In the genomic region with DNA sequence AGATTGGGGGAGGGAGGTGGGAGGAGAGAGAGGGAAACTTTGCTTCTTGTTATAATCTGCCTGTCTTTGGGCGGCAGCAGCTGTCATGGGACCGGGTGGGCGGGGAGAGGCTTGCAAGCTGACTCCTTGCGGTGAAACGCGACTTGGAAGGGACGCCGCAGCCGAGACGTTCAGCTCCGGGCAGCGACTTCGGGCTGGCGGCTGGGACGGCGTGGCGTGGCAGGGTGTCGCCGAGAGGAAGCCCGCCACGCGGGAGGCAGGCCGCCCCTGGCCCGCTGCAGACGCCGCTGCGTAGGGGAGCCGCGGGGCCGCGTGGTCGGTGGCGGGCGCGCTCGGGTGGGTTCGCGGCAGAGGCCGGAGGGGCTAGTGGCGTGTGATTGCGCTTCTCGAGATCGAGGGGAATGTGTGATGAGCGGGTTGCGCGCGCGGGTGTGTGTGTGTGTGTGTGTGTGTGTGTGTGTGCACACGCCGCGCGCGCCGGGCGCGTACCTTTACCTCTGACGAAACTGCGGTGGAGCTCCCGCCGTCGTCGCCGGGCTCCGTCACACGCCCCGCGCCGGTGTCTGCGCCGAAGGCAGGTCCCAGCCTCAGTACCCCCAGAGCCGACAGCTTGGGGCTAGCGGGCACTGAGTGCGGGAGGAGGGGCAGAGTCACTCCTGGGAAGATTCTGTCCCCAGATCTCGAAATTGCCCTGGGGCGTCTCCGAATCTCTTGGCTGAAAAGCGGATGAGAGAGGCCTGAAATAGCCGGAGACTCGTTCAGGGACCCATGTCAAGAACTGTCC, we compare ENCODE assay signal across 1 cellular context.
TF ChIP-seq lines count a peak whose summit lies in the region.

No MANE protein-coding gene starts in this region.

TF ChIP-seq in GM12878, 131 proteins besides CTCF, POLR2A, EP300 and RAD21 (continued from another document and continues in another):
- TF ChIP-seq POLR2AphosphoS2 (IDR thresholded peaks at IDR 0.05; ENCODE audit: low read depth, low read length): peak; percentile 60; the same call in 1 of the 2 replicates
- no peak for TF ChIP-seq CBX3 (IDR thresholded peaks at IDR 0.05; ENCODE audit: borderline replicate concordance, low read depth)
- TF ChIP-seq SIN3A (IDR thresholded peaks at IDR 0.05; ENCODE audit: low read depth, low read length): 0 out of 2 replicates have a peak, but pooled peaks have one; percentile 43
- no peak for TF ChIP-seq BMI1 (IDR thresholded peaks at IDR 0.05; ENCODE audit: borderline replicate concordance)
- TF ChIP-seq HCFC1 (IDR thresholded peaks at IDR 0.05; ENCODE audit: low read length): no peak
- TF ChIP-seq SMC3 (IDR thresholded peaks at IDR 0.05; ENCODE audit: borderline replicate concordance, low read length): no peak
- TF ChIP-seq ZNF207 (IDR thresholded peaks at IDR 0.05; ENCODE audit: borderline replicate concordance): peak; percentile 64
- TF ChIP-seq FOXM1 (IDR thresholded peaks at IDR 0.05; ENCODE audit: low read depth, low read length): no peak
- TF ChIP-seq, protein P1, sequence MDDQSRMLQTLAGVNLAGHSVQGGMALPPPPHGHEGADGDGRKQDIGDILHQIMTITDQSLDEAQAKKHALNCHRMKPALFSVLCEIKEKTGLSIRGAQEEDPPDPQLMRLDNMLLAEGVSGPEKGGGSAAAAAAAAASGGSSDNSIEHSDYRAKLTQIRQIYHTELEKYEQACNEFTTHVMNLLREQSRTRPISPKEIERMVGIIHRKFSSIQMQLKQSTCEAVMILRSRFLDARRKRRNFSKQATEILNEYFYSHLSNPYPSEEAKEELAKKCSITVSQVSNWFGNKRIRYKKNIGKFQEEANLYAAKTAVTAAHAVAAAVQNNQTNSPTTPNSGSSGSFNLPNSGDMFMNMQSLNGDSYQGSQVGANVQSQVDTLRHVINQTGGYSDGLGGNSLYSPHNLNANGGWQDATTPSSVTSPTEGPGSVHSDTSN (IDR thresholded peaks at IDR 0.05; ENCODE audit: insufficient replicate concordance, low read depth, low read length): peak; percentile 4
- peak; percentile 20 to 70; a peak in 3 of 4 replicates for TF ChIP-seq BHLHE40 (IDR thresholded peaks at IDR 0.05; ENCODE audit: borderline replicate concordance in 1 of 2, low read depth in 2 of 2, low read length in 1 of 2)
- TF ChIP-seq, protein P2, sequence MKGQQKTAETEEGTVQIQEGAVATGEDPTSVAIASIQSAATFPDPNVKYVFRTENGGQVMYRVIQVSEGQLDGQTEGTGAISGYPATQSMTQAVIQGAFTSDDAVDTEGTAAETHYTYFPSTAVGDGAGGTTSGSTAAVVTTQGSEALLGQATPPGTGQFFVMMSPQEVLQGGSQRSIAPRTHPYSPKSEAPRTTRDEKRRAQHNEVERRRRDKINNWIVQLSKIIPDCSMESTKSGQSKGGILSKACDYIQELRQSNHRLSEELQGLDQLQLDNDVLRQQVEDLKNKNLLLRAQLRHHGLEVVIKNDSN (IDR thresholded peaks at IDR 0.05; ENCODE audit: borderline replicate concordance, extremely low read length, insufficient read depth, low read depth, low read length): no peak
- peak; percentile 73 for TF ChIP-seq RB1 (IDR thresholded peaks at IDR 0.05; ENCODE audit: borderline replicate concordance)
- TF ChIP-seq RELA (IDR thresholded peaks at IDR 0.05; ENCODE audit: borderline replicate concordance, partially characterized antibody): peak; percentile 15
- no peak for TF ChIP-seq IKZF2 (IDR thresholded peaks at IDR 0.05)
- no peak for TF ChIP-seq SMAD1 (IDR thresholded peaks at IDR 0.05; ENCODE audit: low read depth, partially characterized antibody)
- TF ChIP-seq, protein P3, sequence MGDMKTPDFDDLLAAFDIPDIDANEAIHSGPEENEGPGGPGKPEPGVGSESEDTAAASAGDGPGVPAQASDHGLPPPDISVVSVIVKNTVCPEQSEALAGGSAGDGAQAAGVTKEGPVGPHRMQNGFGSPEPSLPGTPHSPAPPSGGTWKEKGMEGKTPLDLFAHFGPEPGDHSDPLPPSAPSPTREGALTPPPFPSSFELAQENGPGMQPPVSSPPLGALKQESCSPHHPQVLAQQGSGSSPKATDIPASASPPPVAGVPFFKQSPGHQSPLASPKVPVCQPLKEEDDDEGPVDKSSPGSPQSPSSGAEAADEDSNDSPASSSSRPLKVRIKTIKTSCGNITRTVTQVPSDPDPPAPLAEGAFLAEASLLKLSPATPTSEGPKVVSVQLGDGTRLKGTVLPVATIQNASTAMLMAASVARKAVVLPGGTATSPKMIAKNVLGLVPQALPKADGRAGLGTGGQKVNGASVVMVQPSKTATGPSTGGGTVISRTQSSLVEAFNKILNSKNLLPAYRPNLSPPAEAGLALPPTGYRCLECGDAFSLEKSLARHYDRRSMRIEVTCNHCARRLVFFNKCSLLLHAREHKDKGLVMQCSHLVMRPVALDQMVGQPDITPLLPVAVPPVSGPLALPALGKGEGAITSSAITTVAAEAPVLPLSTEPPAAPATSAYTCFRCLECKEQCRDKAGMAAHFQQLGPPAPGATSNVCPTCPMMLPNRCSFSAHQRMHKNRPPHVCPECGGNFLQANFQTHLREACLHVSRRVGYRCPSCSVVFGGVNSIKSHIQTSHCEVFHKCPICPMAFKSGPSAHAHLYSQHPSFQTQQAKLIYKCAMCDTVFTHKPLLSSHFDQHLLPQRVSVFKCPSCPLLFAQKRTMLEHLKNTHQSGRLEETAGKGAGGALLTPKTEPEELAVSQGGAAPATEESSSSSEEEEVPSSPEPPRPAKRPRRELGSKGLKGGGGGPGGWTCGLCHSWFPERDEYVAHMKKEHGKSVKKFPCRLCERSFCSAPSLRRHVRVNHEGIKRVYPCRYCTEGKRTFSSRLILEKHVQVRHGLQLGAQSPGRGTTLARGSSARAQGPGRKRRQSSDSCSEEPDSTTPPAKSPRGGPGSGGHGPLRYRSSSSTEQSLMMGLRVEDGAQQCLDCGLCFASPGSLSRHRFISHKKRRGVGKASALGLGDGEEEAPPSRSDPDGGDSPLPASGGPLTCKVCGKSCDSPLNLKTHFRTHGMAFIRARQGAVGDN (IDR thresholded peaks at IDR 0.05): peak; percentile 66; the same call in 1 of the 2 replicates
- TF ChIP-seq, protein P4, sequence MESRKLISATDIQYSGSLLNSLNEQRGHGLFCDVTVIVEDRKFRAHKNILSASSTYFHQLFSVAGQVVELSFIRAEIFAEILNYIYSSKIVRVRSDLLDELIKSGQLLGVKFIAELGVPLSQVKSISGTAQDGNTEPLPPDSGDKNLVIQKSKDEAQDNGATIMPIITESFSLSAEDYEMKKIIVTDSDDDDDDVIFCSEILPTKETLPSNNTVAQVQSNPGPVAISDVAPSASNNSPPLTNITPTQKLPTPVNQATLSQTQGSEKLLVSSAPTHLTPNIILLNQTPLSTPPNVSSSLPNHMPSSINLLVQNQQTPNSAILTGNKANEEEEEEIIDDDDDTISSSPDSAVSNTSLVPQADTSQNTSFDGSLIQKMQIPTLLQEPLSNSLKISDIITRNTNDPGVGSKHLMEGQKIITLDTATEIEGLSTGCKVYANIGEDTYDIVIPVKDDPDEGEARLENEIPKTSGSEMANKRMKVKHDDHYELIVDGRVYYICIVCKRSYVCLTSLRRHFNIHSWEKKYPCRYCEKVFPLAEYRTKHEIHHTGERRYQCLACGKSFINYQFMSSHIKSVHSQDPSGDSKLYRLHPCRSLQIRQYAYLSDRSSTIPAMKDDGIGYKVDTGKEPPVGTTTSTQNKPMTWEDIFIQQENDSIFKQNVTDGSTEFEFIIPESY (IDR thresholded peaks at IDR 0.05): no peak
- peak; percentile 52 for TF ChIP-seq MXI1 (IDR thresholded peaks at IDR 0.05; ENCODE audit: low read depth, low read length)
- no peak for TF ChIP-seq BCL11A (IDR thresholded peaks at IDR 0.05; ENCODE audit: low read depth, low read length)
- peak; percentile 67; the same call in 1 of the 2 replicates for TF ChIP-seq TCF12 (IDR thresholded peaks at IDR 0.05; ENCODE audit: low read depth, low read length)
- TF ChIP-seq SREBF1 (IDR thresholded peaks at IDR 0.05; ENCODE audit: low read length): no peak
- TF ChIP-seq, protein P5, sequence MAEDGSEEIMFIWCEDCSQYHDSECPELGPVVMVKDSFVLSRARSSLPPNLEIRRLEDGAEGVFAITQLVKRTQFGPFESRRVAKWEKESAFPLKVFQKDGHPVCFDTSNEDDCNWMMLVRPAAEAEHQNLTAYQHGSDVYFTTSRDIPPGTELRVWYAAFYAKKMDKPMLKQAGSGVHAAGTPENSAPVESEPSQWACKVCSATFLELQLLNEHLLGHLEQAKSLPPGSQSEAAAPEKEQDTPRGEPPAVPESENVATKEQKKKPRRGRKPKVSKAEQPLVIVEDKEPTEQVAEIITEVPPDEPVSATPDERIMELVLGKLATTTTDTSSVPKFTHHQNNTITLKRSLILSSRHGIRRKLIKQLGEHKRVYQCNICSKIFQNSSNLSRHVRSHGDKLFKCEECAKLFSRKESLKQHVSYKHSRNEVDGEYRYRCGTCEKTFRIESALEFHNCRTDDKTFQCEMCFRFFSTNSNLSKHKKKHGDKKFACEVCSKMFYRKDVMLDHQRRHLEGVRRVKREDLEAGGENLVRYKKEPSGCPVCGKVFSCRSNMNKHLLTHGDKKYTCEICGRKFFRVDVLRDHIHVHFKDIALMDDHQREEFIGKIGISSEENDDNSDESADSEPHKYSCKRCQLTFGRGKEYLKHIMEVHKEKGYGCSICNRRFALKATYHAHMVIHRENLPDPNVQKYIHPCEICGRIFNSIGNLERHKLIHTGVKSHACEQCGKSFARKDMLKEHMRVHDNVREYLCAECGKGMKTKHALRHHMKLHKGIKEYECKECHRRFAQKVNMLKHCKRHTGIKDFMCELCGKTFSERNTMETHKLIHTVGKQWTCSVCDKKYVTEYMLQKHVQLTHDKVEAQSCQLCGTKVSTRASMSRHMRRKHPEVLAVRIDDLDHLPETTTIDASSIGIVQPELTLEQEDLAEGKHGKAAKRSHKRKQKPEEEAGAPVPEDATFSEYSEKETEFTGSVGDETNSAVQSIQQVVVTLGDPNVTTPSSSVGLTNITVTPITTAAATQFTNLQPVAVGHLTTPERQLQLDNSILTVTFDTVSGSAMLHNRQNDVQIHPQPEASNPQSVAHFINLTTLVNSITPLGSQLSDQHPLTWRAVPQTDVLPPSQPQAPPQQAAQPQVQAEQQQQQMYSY (CRISPR knock-in tag; IDR thresholded peaks at IDR 0.05): no peak
- no peak for TF ChIP-seq NRF1 (conservative IDR thresholded peaks at IDR 0.05; ENCODE audit: low read depth, low read length)
- no peak for TF ChIP-seq MEF2B (IDR thresholded peaks at IDR 0.05; ENCODE audit: partially characterized antibody, poor library complexity, severe bottlenecking)
- TF ChIP-seq, protein P6, sequence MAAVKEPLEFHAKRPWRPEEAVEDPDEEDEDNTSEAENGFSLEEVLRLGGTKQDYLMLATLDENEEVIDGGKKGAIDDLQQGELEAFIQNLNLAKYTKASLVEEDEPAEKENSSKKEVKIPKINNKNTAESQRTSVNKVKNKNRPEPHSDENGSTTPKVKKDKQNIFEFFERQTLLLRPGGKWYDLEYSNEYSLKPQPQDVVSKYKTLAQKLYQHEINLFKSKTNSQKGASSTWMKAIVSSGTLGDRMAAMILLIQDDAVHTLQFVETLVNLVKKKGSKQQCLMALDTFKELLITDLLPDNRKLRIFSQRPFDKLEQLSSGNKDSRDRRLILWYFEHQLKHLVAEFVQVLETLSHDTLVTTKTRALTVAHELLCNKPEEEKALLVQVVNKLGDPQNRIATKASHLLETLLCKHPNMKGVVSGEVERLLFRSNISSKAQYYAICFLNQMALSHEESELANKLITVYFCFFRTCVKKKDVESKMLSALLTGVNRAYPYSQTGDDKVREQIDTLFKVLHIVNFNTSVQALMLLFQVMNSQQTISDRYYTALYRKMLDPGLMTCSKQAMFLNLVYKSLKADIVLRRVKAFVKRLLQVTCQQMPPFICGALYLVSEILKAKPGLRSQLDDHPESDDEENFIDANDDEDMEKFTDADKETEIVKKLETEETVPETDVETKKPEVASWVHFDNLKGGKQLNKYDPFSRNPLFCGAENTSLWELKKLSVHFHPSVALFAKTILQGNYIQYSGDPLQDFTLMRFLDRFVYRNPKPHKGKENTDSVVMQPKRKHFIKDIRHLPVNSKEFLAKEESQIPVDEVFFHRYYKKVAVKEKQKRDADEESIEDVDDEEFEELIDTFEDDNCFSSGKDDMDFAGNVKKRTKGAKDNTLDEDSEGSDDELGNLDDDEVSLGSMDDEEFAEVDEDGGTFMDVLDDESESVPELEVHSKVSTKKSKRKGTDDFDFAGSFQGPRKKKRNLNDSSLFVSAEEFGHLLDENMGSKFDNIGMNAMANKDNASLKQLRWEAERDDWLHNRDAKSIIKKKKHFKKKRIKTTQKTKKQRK (IDR thresholded peaks at IDR 0.05; ENCODE audit: low read depth, low read length): no peak
- TF ChIP-seq, protein P7, sequence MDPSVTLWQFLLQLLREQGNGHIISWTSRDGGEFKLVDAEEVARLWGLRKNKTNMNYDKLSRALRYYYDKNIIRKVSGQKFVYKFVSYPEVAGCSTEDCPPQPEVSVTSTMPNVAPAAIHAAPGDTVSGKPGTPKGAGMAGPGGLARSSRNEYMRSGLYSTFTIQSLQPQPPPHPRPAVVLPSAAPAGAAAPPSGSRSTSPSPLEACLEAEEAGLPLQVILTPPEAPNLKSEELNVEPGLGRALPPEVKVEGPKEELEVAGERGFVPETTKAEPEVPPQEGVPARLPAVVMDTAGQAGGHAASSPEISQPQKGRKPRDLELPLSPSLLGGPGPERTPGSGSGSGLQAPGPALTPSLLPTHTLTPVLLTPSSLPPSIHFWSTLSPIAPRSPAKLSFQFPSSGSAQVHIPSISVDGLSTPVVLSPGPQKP (IDR thresholded peaks at IDR 0.05; ENCODE audit: low read depth, low read length): no peak
- peak; percentile 59 for TF ChIP-seq CREM (IDR thresholded peaks at IDR 0.05; ENCODE audit: low read depth)
- TF ChIP-seq FOXK2 (IDR thresholded peaks at IDR 0.05): no peak
- TF ChIP-seq KLF5 (IDR thresholded peaks at IDR 0.05; ENCODE audit: partially characterized antibody): no peak
- TF ChIP-seq CBX5 (IDR thresholded peaks at IDR 0.05; ENCODE audit: low read depth): no peak
- TF ChIP-seq JUNB (IDR thresholded peaks at IDR 0.05): no peak
- no peak for TF ChIP-seq ZBED1 (IDR thresholded peaks at IDR 0.05; ENCODE audit: borderline replicate concordance)
- no peak; the same call in 1 of the 2 replicates for TF ChIP-seq PAX5 (IDR thresholded peaks at IDR 0.05; ENCODE audit: borderline replicate concordance, low read depth, low read length)
- no peak for TF ChIP-seq STAT1 (conservative IDR thresholded peaks at IDR 0.05)
- no peak for TF ChIP-seq SREBF2 (IDR thresholded peaks at IDR 0.05; ENCODE audit: low read length)
- TF ChIP-seq SUPT20H (IDR thresholded peaks at IDR 0.05; ENCODE audit: borderline replicate concordance, control insufficient read depth, low read depth, low read length): no peak
- TF ChIP-seq TBL1XR1 (IDR thresholded peaks at IDR 0.05; ENCODE audit: low read depth, low read length): no peak
- no peak for TF ChIP-seq ETV6 (conservative IDR thresholded peaks at IDR 0.05 in 1 of 2, IDR thresholded peaks at IDR 0.05 in 1 of 2; ENCODE audit: borderline replicate concordance in 1 of 2, low read depth in 1 of 2)
- no peak for TF ChIP-seq FOS (IDR thresholded peaks at IDR 0.05; ENCODE audit: borderline replicate concordance, extremely low read depth, insufficient read length)
- no peak for TF ChIP-seq MTA2 (IDR thresholded peaks at IDR 0.05; ENCODE audit: low read depth)
